ENCODE assay signal across 8 cellular contexts in the genomic region with DNA sequence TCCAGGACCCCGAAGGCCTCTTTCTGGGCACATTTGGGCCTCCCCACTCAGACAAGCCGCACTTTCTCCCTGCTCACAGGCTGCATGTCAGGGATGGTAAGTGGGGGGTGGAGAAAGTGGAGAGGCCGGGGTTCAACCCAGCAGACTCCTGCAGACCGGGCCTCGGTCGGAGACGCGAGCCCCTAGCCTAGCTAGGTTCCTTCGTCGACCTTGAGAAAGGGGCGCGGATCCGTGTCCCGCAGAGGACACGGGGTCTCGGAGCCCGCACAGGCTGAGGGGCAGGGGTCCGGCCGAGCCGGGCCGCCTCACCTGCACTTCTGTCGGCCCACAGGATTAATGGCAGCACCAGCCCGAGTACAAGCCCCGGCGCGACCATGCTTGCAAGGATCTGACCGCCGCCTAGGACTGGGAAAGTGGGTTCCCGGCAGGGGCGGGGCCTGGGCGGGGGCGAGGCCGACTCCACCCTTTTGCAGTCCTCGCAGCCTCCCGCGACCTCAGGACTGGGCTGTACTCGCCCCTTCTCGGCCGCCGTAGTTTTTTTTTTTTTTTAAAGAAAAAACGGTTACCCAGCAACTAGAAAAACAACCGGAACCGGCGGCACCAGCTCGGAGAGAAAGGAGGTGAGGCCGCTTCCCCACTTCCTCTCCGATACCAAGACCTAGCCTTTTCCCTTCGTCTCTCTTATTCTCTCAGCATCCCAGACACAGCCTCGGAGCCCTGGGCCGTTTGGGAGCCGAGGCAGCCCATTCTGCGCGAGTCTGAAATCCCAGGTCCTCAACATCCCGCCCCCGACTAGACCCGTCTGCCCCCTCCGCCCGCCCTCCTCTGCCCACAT. TPM values are rescaled to one million over a fixed set of nuclear protein-coding genes. Genes with fewer than 3 reads are reported as not detected.
DNase-seq lines count a peak whose midpoint lies in the region; ATAC-seq and TF ChIP-seq lines count a peak whose summit lies in the region.

A gene with protein sequence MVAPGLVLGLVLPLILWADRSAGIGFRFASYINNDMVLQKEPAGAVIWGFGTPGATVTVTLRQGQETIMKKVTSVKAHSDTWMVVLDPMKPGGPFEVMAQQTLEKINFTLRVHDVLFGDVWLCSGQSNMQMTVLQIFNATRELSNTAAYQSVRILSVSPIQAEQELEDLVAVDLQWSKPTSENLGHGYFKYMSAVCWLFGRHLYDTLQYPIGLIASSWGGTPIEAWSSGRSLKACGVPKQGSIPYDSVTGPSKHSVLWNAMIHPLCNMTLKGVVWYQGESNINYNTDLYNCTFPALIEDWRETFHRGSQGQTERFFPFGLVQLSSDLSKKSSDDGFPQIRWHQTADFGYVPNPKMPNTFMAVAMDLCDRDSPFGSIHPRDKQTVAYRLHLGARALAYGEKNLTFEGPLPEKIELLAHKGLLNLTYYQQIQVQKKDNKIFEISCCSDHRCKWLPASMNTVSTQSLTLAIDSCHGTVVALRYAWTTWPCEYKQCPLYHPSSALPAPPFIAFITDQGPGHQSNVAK (minus strand): TSS at position 407 of the 835 bp plus-strand sequence. CDS start 31 bp downstream, at position 376.
A gene (plus strand): TSS at position 572 of the 835 bp plus-strand sequence. CDS start 1,361 bp downstream, outside the sequence.

- H3K27me3 Mint-ChIP-seq in type B pancreatic cell = peaks cover 2% of the 10 kb centered on the region

- H3K4me3 Mint-ChIP-seq in type B pancreatic cell = peak within 1 kb of the TSS; percentile 91

- H3K4me1 Mint-ChIP-seq in type B pancreatic cell (ENCODE audit: unreplicated experiment) = peaks cover 23% of the 10 kb centered on the region

- peaks cover 3 to 44% (median 27%) of the 10 kb centered on the region in 9 donors for H3K4me1 ChIP-seq in heart right ventricle

- no peak for TF ChIP-seq CTCF in GM12875 (IDR thresholded peaks at IDR 0.05; ENCODE audit: borderline replicate concordance, insufficient read depth, low read depth, low read length)
- no peak for TF ChIP-seq CTCF in heart right ventricle (IDR thresholded peaks at IDR 0.05)
- no peak for TF ChIP-seq CTCF in type B pancreatic cell (conservative IDR thresholded peaks at IDR 0.05)

- DNase-seq in NCI-H128 (lab: John Stamatoyannopoulos, UW; ENCODE audit: unreplicated experiment) (peak; percentile 57), T-helper 1 cell (peak; percentile 69 to 94 (median 80)), amniotic stem cell (lab: John Stamatoyannopoulos, UW) (peak; percentile 82), heart right ventricle (peak; percentile 96), pons (ENCODE audit: low spot score) (peak; percentile 78), type B pancreatic cell (ENCODE audit: extremely low spot score, unreplicated experiment) (peak; percentile 95)

- ATAC-seq in HG02642 (IDR thresholded peaks at IDR 0.05; ENCODE audit: poor library complexity, unreplicated experiment) (peak; percentile 95), heart right ventricle (peak; percentile 98 to 100 (median 99))

- no peaks in the 10 kb centered on the region for H3K9me3 Mint-ChIP-seq in type B pancreatic cell

- peaks cover 0 to 4% (median 0%) of the 10 kb centered on the region in 9 donors for H3K36me3 ChIP-seq in heart right ventricle

- H3K27ac Mint-ChIP-seq in type B pancreatic cell = peak within 1 kb of the TSS; percentile 91

- no peaks in the 10 kb centered on the region for H3K36me3 Mint-ChIP-seq in type B pancreatic cell

- H3K9me3 ChIP-seq in heart right ventricle = no peaks in the 10 kb centered on the region

- 0 to 1% methylated on average over 58 of the region's 58 CpGs for WGBS in heart right ventricle, 2 donors

- no peaks in the 10 kb centered on the region for H3K27me3 ChIP-seq in heart right ventricle

- H3K27ac ChIP-seq in heart right ventricle = peak within 1 kb of the TSS; percentile 61 to 97 (median 89)

- H3K4me3 ChIP-seq in GM12875 (ENCODE audit: low read depth, low read length) = peak within 1 kb of the TSS; percentile 69
- H3K4me3 ChIP-seq in heart right ventricle = peak within 1 kb of the TSS; percentile 65 to 86 (median 70)

- intact Hi-C loops in heart right ventricle (cut with DNase I) = loop anchor here in 8 of 10 donors (2.0 to 5.0 kb wide), 4 partner anchors 69 to 91 kb away; a partner anchor contains a TSS

RNA-seq across cellular contexts. Expression of the first gene that starts in this region (rescaled TPM):
- total RNA-seq in heart right ventricle = 10 to 100 TPM; 67.0 to 92.9 (median 74.3) TPM
- polyA plus RNA-seq in heart right ventricle = 10 to 100 TPM; 17.9 to 78.0 TPM
- total RNA-seq in type B pancreatic cell (ENCODE audit: low replicate concordance) = 28.8 and 33.9 TPM in 2 replicates

RNA-seq across cellular contexts. Expression of the second gene that starts in this region (rescaled TPM):
- total RNA-seq in heart right ventricle (1 to 10 TPM in 9 of 10 donors, under 1 TPM in 1; 0.62 to 4.9 (median 2.0) TPM), type B pancreatic cell (ENCODE audit: low replicate concordance) (7.2 and 13.4 TPM in 2 replicates)
- 1 to 10 TPM; 4.4 to 4.8 TPM for polyA plus RNA-seq in heart right ventricle

Comparison
In these comparisons a context has a peak if more than half of its experiments do, and no peak if none do; other contexts are left out.
1. Peak in every context shown above with its lines: DNase-seq, ATAC-seq, H3K4me3 ChIP-seq and H3K27ac ChIP-seq.